ENCODE assay signal across 1 cellular context in genomic region chr9:12604154-12604825, GRCh38.
TF ChIP-seq lines count a peak whose summit lies in the region.

No MANE protein-coding gene starts in this region.

TF ChIP-seq in HEK293, 187 proteins besides CTCF, POLR2A, EP300 and RAD21 (continued from another document):
- no peak for TF ChIP-seq BCL6B (tag by site-specific recombination; IDR thresholded peaks at IDR 0.05)
- TF ChIP-seq BCL11B (tag by site-specific recombination; IDR thresholded peaks at IDR 0.05; ENCODE audit: low read depth) = no peak
